8 cellular contexts compared by ENCODE assay signal in the genomic region with DNA sequence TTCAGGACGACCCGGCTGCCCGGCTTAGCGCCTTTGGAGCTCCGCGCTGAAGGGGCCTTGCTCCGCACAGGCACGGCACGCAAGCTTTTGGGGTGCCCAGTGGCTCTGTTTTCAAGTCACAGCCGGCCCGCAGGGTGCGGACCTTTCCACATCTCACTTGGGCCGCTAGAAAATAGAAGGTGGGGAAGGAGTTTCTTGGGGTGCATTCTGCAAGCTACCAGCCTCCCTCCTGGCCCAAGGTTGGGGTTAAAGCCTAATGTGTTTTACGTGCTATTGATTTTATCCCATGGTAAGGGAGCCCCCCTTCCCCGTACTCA. TPM values are rescaled to one million over a fixed set of nuclear protein-coding genes. Genes with fewer than 3 reads are reported as not detected.
A peak's percentile ranks its signal among the peaks of the same experiment; 100 is the strongest.
DNase-seq lines count a peak whose midpoint lies in the region; ATAC-seq and TF ChIP-seq lines count a peak whose summit lies in the region.

No MANE protein-coding gene starts in this region.

- peak overlapping the region; percentile 24 to 93 (median 91) for H3K27ac ChIP-seq in adrenal gland
- peak overlapping the region; percentile 91 to 93 for H3K27ac ChIP-seq in left lung

- peaks cover 21% of the 10 kb centered on the region for H3K4me1 Mint-ChIP-seq in type B pancreatic cell (ENCODE audit: unreplicated experiment)

- DNase-seq in adrenal gland = no peak
- no peak for DNase-seq in left lung
- no peak for DNase-seq in type B pancreatic cell (ENCODE audit: extremely low spot score, unreplicated experiment)
- DNase-seq in cerebellar cortex (ENCODE audit: low spot score) = no peak

- intact Hi-C loops in adrenal gland (cut with DNase I) (no loop called here), left lung (cut with DNase I) (no loop called here)

- H3K27ac Mint-ChIP-seq in type B pancreatic cell = peak overlapping the region; percentile 48

- H3K9me3 Mint-ChIP-seq in type B pancreatic cell = no peaks in the 10 kb centered on the region

- H3K4me1 ChIP-seq in adrenal gland (replicated peaks in 1 of 2) (peaks cover 11 to 25% of the 10 kb centered on the region in 2 donors), left lung (peaks cover 9 to 25% of the 10 kb centered on the region in 2 donors)

- peak overlapping the region; percentile 82 for H3K4me3 Mint-ChIP-seq in type B pancreatic cell

- ATAC-seq in GM18858 (IDR thresholded peaks at IDR 0.05; ENCODE audit: unreplicated experiment) (peak; percentile 1), HG03159 (IDR thresholded peaks at IDR 0.05; ENCODE audit: unreplicated experiment) (peak; percentile 10), left lung (peak; percentile 46), GM21526 (IDR thresholded peaks at IDR 0.05; ENCODE audit: low FRiP score, unreplicated experiment) (no peak), GM21423 (IDR thresholded peaks at IDR 0.05; ENCODE audit: unreplicated experiment) (no peak)

- H3K4me3 ChIP-seq in adrenal gland = peak overlapping the region; percentile 56 to 87 (median 68)
- H3K4me3 ChIP-seq in left lung = peak overlapping the region; percentile 89 to 96

- no peak for TF ChIP-seq POLR2A in adrenal gland (IDR thresholded peaks at IDR 0.05)

- H3K36me3 ChIP-seq in adrenal gland (replicated peaks in 1 of 2) (peaks cover 0 to 12% of the 10 kb centered on the region in 2 donors), left lung (peaks cover 0 to 15% of the 10 kb centered on the region in 2 donors)

- H3K27me3 Mint-ChIP-seq in type B pancreatic cell = peaks cover 4% of the 10 kb centered on the region

- TF ChIP-seq CTCF in adrenal gland (IDR thresholded peaks at IDR 0.05) (no peak), left lung (IDR thresholded peaks at IDR 0.05) (no peak), type B pancreatic cell (conservative IDR thresholded peaks at IDR 0.05) (no peak)

- 0 to 3% (median 0%) methylated on average over 2 to 15 of the region's 15 CpGs for WGBS in adrenal gland, 4 donors

- H3K9me3 ChIP-seq in adrenal gland (replicated peaks in 1 of 3) (no peaks in the 10 kb centered on the region), left lung (no peaks in the 10 kb centered on the region)

- peaks cover 11% of the 10 kb centered on the region for H3K36me3 Mint-ChIP-seq in type B pancreatic cell

- H3K27me3 ChIP-seq in adrenal gland (no peaks in the 10 kb centered on the region), left lung (no peaks in the 10 kb centered on the region)

RNA-seq across cellular contexts. Expression of a gene that starts 0.6 kb away (rescaled TPM):
- 10 to 100 TPM; 13.2 to 20.0 (median 15.6) TPM for total RNA-seq in adrenal gland
- 10 to 100 TPM in 1 of 3 donors, 1 to 10 TPM in 2; 5.7 to 24.0 (median 8.8) TPM for polyA plus RNA-seq in adrenal gland
- total RNA-seq in left lung = 10 to 100 TPM in 1 of 2 donors, 1 to 10 TPM in 1; 8.0 to 11.4 TPM
- total RNA-seq in type B pancreatic cell (ENCODE audit: low replicate concordance) = 19.7 and 24.9 TPM in 2 replicates

RNA-seq across cellular contexts. Expression of a gene that starts 0.6 kb away (rescaled TPM):
- total RNA-seq in adrenal gland (10 to 100 TPM in 7 of 8 donors, 1 to 10 TPM in 1; 4.5 to 31.3 (median 17.8) TPM), left lung (10 to 100 TPM; 14.1 to 14.6 TPM), type B pancreatic cell (ENCODE audit: low replicate concordance) (17.8 and 18.7 TPM in 2 replicates)
- 10 to 100 TPM; 11.8 to 28.2 (median 12.1) TPM for polyA plus RNA-seq in adrenal gland

Comparison
In these comparisons a context has a peak if more than half of its experiments do, and no peak if none do; other contexts are left out.
1. ATAC-seq: peak in GM18858 (single experiment), HG03159 (single experiment) and left lung (single experiment); none in GM21526 (single experiment) and GM21423 (single experiment).